In the genomic region with DNA sequence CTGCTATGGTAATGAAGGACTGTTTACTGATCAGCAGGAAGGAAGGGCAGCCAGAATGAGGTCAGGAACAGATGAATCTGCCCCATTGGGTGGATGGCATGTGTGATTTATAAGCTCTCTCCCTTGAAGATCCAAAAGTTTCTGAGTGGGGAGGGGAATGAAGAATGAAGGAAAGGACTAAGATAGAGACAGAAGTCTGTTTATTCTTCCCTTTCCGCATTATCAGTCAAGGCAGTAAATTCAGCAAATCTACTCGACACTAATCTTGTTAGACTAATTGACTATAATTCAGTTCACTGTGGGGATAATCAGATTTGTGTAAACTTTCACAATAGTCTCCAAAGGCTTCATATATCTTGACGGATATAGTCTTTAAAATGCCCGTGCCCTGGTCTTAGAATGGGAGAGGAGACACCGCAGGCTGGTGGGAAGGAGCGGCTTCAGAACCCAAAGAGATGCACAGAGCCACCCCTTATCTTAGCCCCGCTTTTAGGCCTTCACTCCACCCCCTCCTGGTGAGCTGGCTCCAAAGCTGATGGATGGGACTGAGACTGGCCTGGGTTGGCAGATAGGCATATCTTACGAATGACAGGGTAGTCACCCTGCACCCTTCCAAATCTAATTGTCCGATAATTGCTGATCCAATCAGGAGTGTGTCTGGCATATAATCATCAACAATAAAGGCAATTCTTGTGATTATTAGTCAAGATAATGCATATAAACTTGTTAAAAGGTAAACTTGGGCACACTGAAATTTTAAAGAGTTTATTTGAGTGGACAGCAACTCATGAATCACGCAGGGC, we compare ENCODE assay signal across 1 cellular context.
TF ChIP-seq lines count a peak whose summit lies in the region.

No MANE protein-coding gene starts in this region.

TF ChIP-seq in WTC11, 78 proteins besides CTCF, POLR2A, EP300 and RAD21 (continued from another document):
- TF ChIP-seq ZBTB21 (CRISPR knock-in tag; IDR thresholded peaks at IDR 0.05; ENCODE audit: borderline replicate concordance) = no peak
- TF ChIP-seq, protein P1, sequence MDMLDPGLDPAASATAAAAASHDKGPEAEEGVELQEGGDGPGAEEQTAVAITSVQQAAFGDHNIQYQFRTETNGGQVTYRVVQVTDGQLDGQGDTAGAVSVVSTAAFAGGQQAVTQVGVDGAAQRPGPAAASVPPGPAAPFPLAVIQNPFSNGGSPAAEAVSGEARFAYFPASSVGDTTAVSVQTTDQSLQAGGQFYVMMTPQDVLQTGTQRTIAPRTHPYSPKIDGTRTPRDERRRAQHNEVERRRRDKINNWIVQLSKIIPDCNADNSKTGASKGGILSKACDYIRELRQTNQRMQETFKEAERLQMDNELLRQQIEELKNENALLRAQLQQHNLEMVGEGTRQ (CRISPR knock-in tag; IDR thresholded peaks at IDR 0.05) = no peak
- no peak for TF ChIP-seq GABPB1 (CRISPR knock-in tag; IDR thresholded peaks at IDR 0.05)
- TF ChIP-seq, protein P2, sequence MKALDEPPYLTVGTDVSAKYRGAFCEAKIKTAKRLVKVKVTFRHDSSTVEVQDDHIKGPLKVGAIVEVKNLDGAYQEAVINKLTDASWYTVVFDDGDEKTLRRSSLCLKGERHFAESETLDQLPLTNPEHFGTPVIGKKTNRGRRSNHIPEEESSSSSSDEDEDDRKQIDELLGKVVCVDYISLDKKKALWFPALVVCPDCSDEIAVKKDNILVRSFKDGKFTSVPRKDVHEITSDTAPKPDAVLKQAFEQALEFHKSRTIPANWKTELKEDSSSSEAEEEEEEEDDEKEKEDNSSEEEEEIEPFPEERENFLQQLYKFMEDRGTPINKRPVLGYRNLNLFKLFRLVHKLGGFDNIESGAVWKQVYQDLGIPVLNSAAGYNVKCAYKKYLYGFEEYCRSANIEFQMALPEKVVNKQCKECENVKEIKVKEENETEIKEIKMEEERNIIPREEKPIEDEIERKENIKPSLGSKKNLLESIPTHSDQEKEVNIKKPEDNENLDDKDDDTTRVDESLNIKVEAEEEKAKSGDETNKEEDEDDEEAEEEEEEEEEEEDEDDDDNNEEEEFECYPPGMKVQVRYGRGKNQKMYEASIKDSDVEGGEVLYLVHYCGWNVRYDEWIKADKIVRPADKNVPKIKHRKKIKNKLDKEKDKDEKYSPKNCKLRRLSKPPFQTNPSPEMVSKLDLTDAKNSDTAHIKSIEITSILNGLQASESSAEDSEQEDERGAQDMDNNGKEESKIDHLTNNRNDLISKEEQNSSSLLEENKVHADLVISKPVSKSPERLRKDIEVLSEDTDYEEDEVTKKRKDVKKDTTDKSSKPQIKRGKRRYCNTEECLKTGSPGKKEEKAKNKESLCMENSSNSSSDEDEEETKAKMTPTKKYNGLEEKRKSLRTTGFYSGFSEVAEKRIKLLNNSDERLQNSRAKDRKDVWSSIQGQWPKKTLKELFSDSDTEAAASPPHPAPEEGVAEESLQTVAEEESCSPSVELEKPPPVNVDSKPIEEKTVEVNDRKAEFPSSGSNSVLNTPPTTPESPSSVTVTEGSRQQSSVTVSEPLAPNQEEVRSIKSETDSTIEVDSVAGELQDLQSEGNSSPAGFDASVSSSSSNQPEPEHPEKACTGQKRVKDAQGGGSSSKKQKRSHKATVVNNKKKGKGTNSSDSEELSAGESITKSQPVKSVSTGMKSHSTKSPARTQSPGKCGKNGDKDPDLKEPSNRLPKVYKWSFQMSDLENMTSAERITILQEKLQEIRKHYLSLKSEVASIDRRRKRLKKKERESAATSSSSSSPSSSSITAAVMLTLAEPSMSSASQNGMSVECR (CRISPR knock-in tag; IDR thresholded peaks at IDR 0.05; ENCODE audit: borderline replicate concordance) = no peak
- no peak for TF ChIP-seq ZNF219 (CRISPR knock-in tag; IDR thresholded peaks at IDR 0.05; ENCODE audit: borderline replicate concordance)
